In genomic region chr9:68355974-68356369, GRCh38 we compare ENCODE assay signal across 12 cellular contexts. TPM values are rescaled to one million over a fixed set of nuclear protein-coding genes. Genes with fewer than 3 reads are reported as not detected.
DNase-seq lines count a peak whose midpoint lies in the region; ATAC-seq and TF ChIP-seq lines count a peak whose summit lies in the region.
"Not testable (repeated sequence)": the region's sequence is repeated elsewhere in the genome, so short reads cannot be mapped to it uniquely, and the experiment has no call there.
"Had no signal": no experiment of that assay in that cellular context is flagged by ENCODE, and none has a peak within 500 bp of the region (broad histone marks: within the 10 kb centered on the region; RNA-seq: fewer than 3 reads in every experiment).

No MANE protein-coding gene starts in this region.

- POLR2A ChIA-PET in naive thymus-derived CD8-positive, alpha-beta T cell (lab: Charles Lee) = not testable (repeated sequence)

- not testable (repeated sequence) for H3K9me3 ChIP-seq in left ventricle myocardium inferior (replicated peaks); sigmoid colon

- H3K27me3 Mint-ChIP-seq in Calu3 (ENCODE audit: unreplicated experiment) = peaks cover 29% of the 10 kb centered on the region
- peaks cover 34% of the 10 kb centered on the region for H3K27me3 Mint-ChIP-seq in T-helper 2 cell treated with Interferon-gamma antibody and Interleukin-4, amounts not matched to agents 5 μg/mL and 100 μg/mL, for 36 hours (ENCODE audit: low read depth)
- H3K27me3 Mint-ChIP-seq in activated naive CD8-positive, alpha-beta T cell = not testable (repeated sequence)
- peaks cover 12 to 30% of the 10 kb centered on the region in 2 donors for H3K27me3 Mint-ChIP-seq in effector memory CD8-positive, alpha-beta T cell
- peaks cover 7 to 35% (median 16%) of the 10 kb centered on the region in 5 donors for H3K27me3 Mint-ChIP-seq in naive thymus-derived CD8-positive, alpha-beta T cell
- H3K27me3 Mint-ChIP-seq in type B pancreatic cell = peaks cover 51% of the 10 kb centered on the region

- H3K4me3 ChIP-seq in left ventricle myocardium inferior (peak overlapping the region; percentile 77), sigmoid colon (peak overlapping the region; percentile 61 to 86 (median 78))

- DNase-seq in Calu3; T-helper 2 cell treated with Interferon-gamma antibody and Interleukin-4, amounts not matched to agents 5 μg/mL and 100 μg/mL, for 36 hours (ENCODE audit: low spot score); effector memory CD8-positive, alpha-beta T cell; left ventricle myocardium inferior; naive thymus-derived CD8-positive, alpha-beta T cell; sigmoid colon; type B pancreatic cell (ENCODE audit: extremely low spot score, unreplicated experiment): not testable (repeated sequence)

- CTCF ChIA-PET in Calu3 (lab: Charles Lee) = interaction anchor here (0.7 kb wide), 1 partner anchor 172 kb away, joined by 4 read pairs; no protein-coding TSS in a partner anchor

- H3K27ac Mint-ChIP-seq in Calu3 (ENCODE audit: unreplicated experiment); T-helper 2 cell treated with Interferon-gamma antibody and Interleukin-4, amounts not matched to agents 5 μg/mL and 100 μg/mL, for 36 hours; activated naive CD8-positive, alpha-beta T cell; effector memory CD8-positive, alpha-beta T cell; naive thymus-derived CD8-positive, alpha-beta T cell: not testable (repeated sequence)
- peak overlapping the region; percentile 7 for H3K27ac Mint-ChIP-seq in type B pancreatic cell

- not testable (repeated sequence) for H3K36me3 ChIP-seq in left ventricle myocardium inferior, sigmoid colon

- not testable (repeated sequence) for TF ChIP-seq CTCF in Calu3 (IDR thresholded peaks at IDR 0.05; ENCODE audit: unreplicated experiment); left ventricle myocardium inferior (IDR thresholded peaks at IDR 0.05; ENCODE audit: borderline replicate concordance); sigmoid colon (IDR thresholded peaks at IDR 0.05); type B pancreatic cell (conservative IDR thresholded peaks at IDR 0.05)

- peaks cover 24% of the 10 kb centered on the region for H3K4me1 ChIP-seq in left ventricle myocardium inferior
- H3K4me1 ChIP-seq in sigmoid colon = not testable (repeated sequence)

- ATAC-seq in effector memory CD8-positive, alpha-beta T cell (replicated peaks); naive thymus-derived CD8-positive, alpha-beta T cell: not testable (repeated sequence)

- WGBS in sigmoid colon, 2 donors = 3 to 9% methylated on average over 5 of the region's 5 CpGs

- not testable (repeated sequence) for H3K9me3 Mint-ChIP-seq in Calu3 (ENCODE audit: low read depth, unreplicated experiment); T-helper 2 cell treated with Interferon-gamma antibody and Interleukin-4, amounts not matched to agents 5 μg/mL and 100 μg/mL, for 36 hours; activated naive CD8-positive, alpha-beta T cell (ENCODE audit: low read depth); effector memory CD8-positive, alpha-beta T cell; naive thymus-derived CD8-positive, alpha-beta T cell; type B pancreatic cell

- TF ChIP-seq POLR2A in sigmoid colon (IDR thresholded peaks at IDR 0.05) = not testable (repeated sequence)

- not testable (repeated sequence) for H3K4me1 Mint-ChIP-seq in Calu3 (ENCODE audit: low read depth, unreplicated experiment); T-helper 2 cell treated with Interferon-gamma antibody and Interleukin-4, amounts not matched to agents 5 μg/mL and 100 μg/mL, for 36 hours (ENCODE audit: low read depth); activated naive CD8-positive, alpha-beta T cell (ENCODE audit: low read depth); effector memory CD8-positive, alpha-beta T cell (ENCODE audit: low read depth in 2 of 2); naive thymus-derived CD8-positive, alpha-beta T cell; type B pancreatic cell (ENCODE audit: unreplicated experiment)

- not testable (repeated sequence) for H3K27me3 ChIP-seq in left ventricle myocardium inferior (ENCODE audit: low read depth); sigmoid colon

- peaks cover 10% of the 10 kb centered on the region for H3K36me3 Mint-ChIP-seq in Calu3 (ENCODE audit: insufficient read depth, unreplicated experiment)
- not testable (repeated sequence) for H3K36me3 Mint-ChIP-seq in T-helper 2 cell treated with Interferon-gamma antibody and Interleukin-4, amounts not matched to agents 5 μg/mL and 100 μg/mL, for 36 hours (ENCODE audit: low read depth); activated naive CD8-positive, alpha-beta T cell; effector memory CD8-positive, alpha-beta T cell (ENCODE audit: insufficient read depth); naive thymus-derived CD8-positive, alpha-beta T cell; type B pancreatic cell

- H3K4me3 Mint-ChIP-seq in Calu3 (ENCODE audit: low read depth, unreplicated experiment) (peak overlapping the region; percentile 63), type B pancreatic cell (peak overlapping the region; percentile 86)
- peak overlapping the region; percentile 76 for H3K4me3 Mint-ChIP-seq in T-helper 2 cell treated with Interferon-gamma antibody and Interleukin-4, amounts not matched to agents 5 μg/mL and 100 μg/mL, for 36 hours
- peak overlapping the region; percentile 78 for H3K4me3 Mint-ChIP-seq in activated naive CD8-positive, alpha-beta T cell
- peak overlapping the region; percentile 37 to 52 for H3K4me3 Mint-ChIP-seq in effector memory CD8-positive, alpha-beta T cell
- peak overlapping the region in 8 of 10 donors; percentile 19 to 76 (median 60) for H3K4me3 Mint-ChIP-seq in naive thymus-derived CD8-positive, alpha-beta T cell

- BruUV-seq in Calu3 (replicated peaks; lab: Mats Ljungman, UMichigan) = not testable (repeated sequence)

- TF ChIP-seq EP300 in sigmoid colon (IDR thresholded peaks at IDR 0.05) = not testable (repeated sequence)

- intact Hi-C loops in Calu3 (cut with micrococcal nuclease; ENCODE audit: unreplicated experiment); left ventricle myocardium inferior (cut with micrococcal nuclease): not testable (repeated sequence)
- intact Hi-C loops in sigmoid colon (cut with DNase I) = loop anchor here (10.0 kb wide), 2 partner anchors 149 to 209 kb away; no protein-coding TSS in a partner anchor

- peak overlapping the region; percentile 94 for H3K27ac ChIP-seq in left ventricle myocardium inferior (replicated peaks)
- H3K27ac ChIP-seq in sigmoid colon = peak overlapping the region; percentile 88 to 95 (median 92)

RNA-seq across cellular contexts. Expression of gene PGM5, which starts 0.4 kb away (rescaled TPM):
- 0.87 TPM in 1 of 2 replicates, not detected in the other for total RNA-seq in Calu3 (2022)
- total RNA-seq in left ventricle myocardium inferior = 190 TPM
- total RNA-seq in naive thymus-derived CD8-positive, alpha-beta T cell = not detected
- polyA plus RNA-seq in naive thymus-derived CD8-positive, alpha-beta T cell = not detected
- 100 to 1,000 TPM; 547 to 670 (median 639) TPM for total RNA-seq in sigmoid colon
- polyA plus RNA-seq in sigmoid colon = 10 to 100 TPM in 2 of 3 donors, 1 to 10 TPM in 1; 3.9 to 20.6 (median 14.4) TPM
- 5.8 and 21.2 TPM in 2 replicates for total RNA-seq in type B pancreatic cell (ENCODE audit: low replicate concordance)
- total RNA-seq: T-helper 2 cell treated with Interferon-gamma antibody and Interleukin-4, amounts not matched to agents 100 ng/mL and 5 ng/mL, for 36 hours had no signal

RNA-seq across cellular contexts. Expression of gene FOXD4L3, which starts 53.3 kb away (rescaled TPM):
- total RNA-seq in Calu3 (2022) = 0.95 and 1.2 TPM in 2 replicates
- not detected for total RNA-seq in left ventricle myocardium inferior
- under 1 TPM; 0.25 to 0.29 TPM for total RNA-seq in naive thymus-derived CD8-positive, alpha-beta T cell
- not detected for polyA plus RNA-seq in naive thymus-derived CD8-positive, alpha-beta T cell
- total RNA-seq in sigmoid colon = not detected
- polyA plus RNA-seq in sigmoid colon = under 1 TPM in 2 of 3 donors, not detected in 1; 0.03 to 0.60 TPM
- total RNA-seq in type B pancreatic cell (ENCODE audit: low replicate concordance) = not detected in 2 replicates
- total RNA-seq: dermis microvascular lymphatic vessel endothelial cell; T-helper 2 cell treated with Interferon-gamma antibody and Interleukin-4, amounts not matched to agents 100 ng/mL and 5 ng/mL, for 36 hours; tibial nerve had no signal
- polyA plus RNA-seq: AG04450 had no signal
